Comparison of ENCODE assay signal across 9 cellular contexts in the genomic region with DNA sequence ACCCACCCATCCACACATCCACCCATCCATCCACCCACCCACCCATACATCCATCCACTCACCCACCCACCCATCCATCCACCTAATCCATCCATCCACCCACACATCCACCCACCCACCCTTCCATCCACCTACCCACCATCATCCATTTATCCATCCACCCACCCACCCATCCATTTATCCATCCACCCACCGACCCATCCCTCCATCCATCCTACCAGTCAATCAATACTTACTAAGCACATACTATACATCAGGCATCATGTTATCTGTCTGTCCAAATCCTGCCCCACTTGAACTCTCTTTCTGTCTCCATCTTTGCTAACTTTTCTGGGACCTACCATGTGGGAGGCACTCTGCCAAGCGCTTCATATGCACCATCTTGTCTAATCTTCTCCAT. TPM values are rescaled to one million over a fixed set of nuclear protein-coding genes. Genes with fewer than 3 reads are reported as not detected.
"Had no signal": no experiment of that assay in that cellular context is flagged by ENCODE, and none has a peak within 500 bp of the region (broad histone marks: within the 10 kb centered on the region; RNA-seq: fewer than 3 reads in every experiment).

No MANE protein-coding gene starts in this region.

- H3K9me3 ChIP-seq: HAP-1 had no signal

- H2AFZ ChIP-seq: GM23248 had no signal

- H3K4me3 ChIP-seq: GM23248, HAP-1, K562 had no signal

- H3K36me3 ChIP-seq: HAP-1 had no signal

- H3K27ac ChIP-seq: GM23248 had no signal

- DNase-seq: GM23248, GOT3, H7, IMR-90, KG1 had no signal

- ATAC-seq: HCT116 had no signal

- H3K4me1 ChIP-seq: HAP-1 had no signal

RNA-seq across cellular contexts. Expression of gene GALNT9, which starts 15.4 kb away (rescaled TPM):
- total RNA-seq: HT-29, K562 had no signal
- polyA plus RNA-seq: K562 had no signal
